In genomic region chr1:7136166-7136953, GRCh38 we compare ENCODE assay signal across 18 cellular contexts.
DNase-seq lines count a peak whose midpoint lies in the region; ATAC-seq and TF ChIP-seq lines count a peak whose summit lies in the region.
"Had no signal": no experiment of that assay in that cellular context is flagged by ENCODE, and none has a peak within 500 bp of the region (broad histone marks: within the 10 kb centered on the region; RNA-seq: fewer than 3 reads in every experiment).

No MANE protein-coding gene starts in this region.

- peaks cover 16% of the 10 kb centered on the region for H3K27me3 ChIP-seq in IMR-90 (ENCODE audit: control insufficient read depth, insufficient read depth, low read length)
- H3K27me3 ChIP-seq in SK-N-SH (ENCODE audit: insufficient read depth), result no peaks in the 10 kb centered on the region

- no peak overlapping the region for H2BK120ac ChIP-seq in IMR-90 (ENCODE audit: low read depth, low read length)

- TF ChIP-seq POLR2A in IMR-90 (IDR thresholded peaks at IDR 0.05; ENCODE audit: low read depth, low read length), result no peak

- TF ChIP-seq CTCF in IMR-90 (conservative IDR thresholded peaks at IDR 0.05; ENCODE audit: low read depth, low read length), result no peak
- TF ChIP-seq CTCF in SK-N-SH (IDR thresholded peaks at IDR 0.05), result no peak
- TF ChIP-seq CTCF in progenitor cell of endocrine pancreas (IDR thresholded peaks at IDR 0.05; ENCODE audit: unreplicated experiment), result no peak

- no peak overlapping the region for H2BK20ac ChIP-seq in IMR-90 (ENCODE audit: low read depth, low read length)

- dilution Hi-C loops in IMR-90 (cut with HindIII; ENCODE audit: low sequenced_read_pairs, unreplicated experiment), result no loop called here

- H3K23ac ChIP-seq in IMR-90 (ENCODE audit: low read depth, low read length), result no peak overlapping the region

- H4K20me1 ChIP-seq in IMR-90 (ENCODE audit: insufficient read depth, low read length) (no peaks in the 10 kb centered on the region), SK-N-SH (ENCODE audit: insufficient read depth) (no peaks in the 10 kb centered on the region)

- H3K9me3 Mint-ChIP-seq in progenitor cell of endocrine pancreas (ENCODE audit: low read depth), result no peaks in the 10 kb centered on the region
- no peaks in the 10 kb centered on the region for H3K9me3 Mint-ChIP-seq in activated naive CD8-positive, alpha-beta T cell treated with anti-CD3 and anti-CD28 coated beads, Interleukin-2, amount 50 U/mL, for 24 hours

- H3K36me3 ChIP-seq in IMR-90 (ENCODE audit: control insufficient read depth, insufficient read depth, low read length), result no peaks in the 10 kb centered on the region
- H3K36me3 ChIP-seq in SK-N-SH (replicated peaks in 1 of 2; ENCODE audit: control insufficient read depth in 1 of 2, insufficient read depth in 2 of 2, low read length in 1 of 2), result no peaks in the 10 kb centered on the region

- peak; percentile 33 for DNase-seq in DMS79 treated with DMSO at 0.1 percent for 48 hours (lab: John Stamatoyannopoulos, UW)
- DNase-seq in DMS79 (lab: John Stamatoyannopoulos, UW), result no peak
- peak; percentile 27 for DNase-seq in IMR-90
- DNase-seq in SK-N-SH, result no peak
- peak; percentile 26 for DNase-seq in left kidney (ENCODE audit: low read depth, low spot score)
- DNase-seq in progenitor cell of endocrine pancreas (ENCODE audit: low spot score, unreplicated experiment), result no peak
- DNase-seq in activated naive CD8-positive, alpha-beta T cell treated with anti-CD3 and anti-CD28 coated beads, Interleukin-2, amount 50 U/mL, for 24 hours, result no peak
- no peak for DNase-seq in NCI-H2029 treated with DMSO at 0.1 percent for 48 hours (lab: John Stamatoyannopoulos, UW)
- DNase-seq: Calu3; CD4-positive, alpha-beta memory T cell; DMS53; Karpas-422; NCI-H1930; NCI-H524 had no signal

- H4K91ac ChIP-seq in IMR-90 (ENCODE audit: insufficient read depth, low read depth, low read length), result no peak overlapping the region

- H3K27me3 Mint-ChIP-seq in progenitor cell of endocrine pancreas, result peaks cover 19% of the 10 kb centered on the region
- peaks cover 23% of the 10 kb centered on the region for H3K27me3 Mint-ChIP-seq in activated naive CD8-positive, alpha-beta T cell treated with anti-CD3 and anti-CD28 coated beads, Interleukin-2, amount 50 U/mL, for 24 hours

- no peaks in the 10 kb centered on the region for H3K9me2 ChIP-seq in SK-N-SH

- 47% methylated on average over 8 of the region's 8 CpGs; no CpG with 5 or more reads in 1 of the 2 experiments for WGBS in IMR-90 (ENCODE audit: extremely low coverage in 2 of 2, insufficient read length in 1 of 2), 2 experiments
- 63% methylated on average over 8 of the region's 8 CpGs for WGBS in SK-N-SH (ENCODE audit: low lambda C conversion rate)

- no peak overlapping the region for H3K18ac ChIP-seq in IMR-90 (ENCODE audit: low read depth, low read length)

- no peak overlapping the region for H3K27ac Mint-ChIP-seq in progenitor cell of endocrine pancreas
- no peak overlapping the region for H3K27ac Mint-ChIP-seq in activated naive CD8-positive, alpha-beta T cell treated with anti-CD3 and anti-CD28 coated beads, Interleukin-2, amount 50 U/mL, for 24 hours
- H3K27ac Mint-ChIP-seq: CD4-positive, alpha-beta memory T cell had no signal

- H2AK5ac ChIP-seq in IMR-90 (ENCODE audit: low read depth, low read length), result no peak overlapping the region

- H3K9ac ChIP-seq in IMR-90 (ENCODE audit: low read depth, low read length), result no peak overlapping the region
- no peak overlapping the region for H3K9ac ChIP-seq in SK-N-SH

- no peak overlapping the region for H2AK9ac ChIP-seq in IMR-90 (replicated peaks; ENCODE audit: low read depth, low read length, poor library complexity)

- H3K14ac ChIP-seq in IMR-90 (replicated peaks; ENCODE audit: low read depth, low read length), result no peak overlapping the region

- H3K4me2 ChIP-seq in IMR-90 (ENCODE audit: low read depth, low read length) (no peak overlapping the region), SK-N-SH (peak overlapping the region; percentile 33; the same call in 1 of the 2 replicates)

- H3K4ac ChIP-seq in IMR-90 (ENCODE audit: low read depth, low read length), result no peak overlapping the region

- H3K36me3 Mint-ChIP-seq in progenitor cell of endocrine pancreas (ENCODE audit: insufficient read depth), result no peaks in the 10 kb centered on the region
- no peaks in the 10 kb centered on the region for H3K36me3 Mint-ChIP-seq in activated naive CD8-positive, alpha-beta T cell treated with anti-CD3 and anti-CD28 coated beads, Interleukin-2, amount 50 U/mL, for 24 hours (ENCODE audit: low read depth)
- H3K36me3 Mint-ChIP-seq: CD4-positive, alpha-beta memory T cell had no signal

- no peak overlapping the region for H3K27ac ChIP-seq in IMR-90 (ENCODE audit: insufficient read depth, low read length)
- H3K27ac ChIP-seq in SK-N-SH (ENCODE audit: low read depth in 2 of 2, low read length in 1 of 2), result peak overlapping the region in 1 of 2 experiments; percentile 20; a peak in 1 of 4 replicates
- H3K27ac ChIP-seq: 22Rv1, SK-N-MC had no signal

- intact Hi-C loops in IMR-90 (cut with micrococcal nuclease), result no loop called here

- peaks cover 3% of the 10 kb centered on the region for H3F3A ChIP-seq in SK-N-SH (replicated peaks; ENCODE audit: insufficient read depth)

- no peak for TF ChIP-seq RAD21 in IMR-90 (IDR thresholded peaks at IDR 0.05; ENCODE audit: low read length)
- TF ChIP-seq RAD21 in SK-N-SH (IDR thresholded peaks at IDR 0.05; ENCODE audit: low read length), result no peak

- no TSS peak for BruUV-seq in IMR-90 (replicated peaks; lab: Mats Ljungman, UMichigan)

- no peak overlapping the region for H3K4me3 Mint-ChIP-seq in progenitor cell of endocrine pancreas (ENCODE audit: low read depth)
- H3K4me3 Mint-ChIP-seq in activated naive CD8-positive, alpha-beta T cell treated with anti-CD3 and anti-CD28 coated beads, Interleukin-2, amount 50 U/mL, for 24 hours, result no peak overlapping the region
- H3K4me3 Mint-ChIP-seq: CD4-positive, alpha-beta memory T cell had no signal

- no peaks in the 10 kb centered on the region for H3K4me1 Mint-ChIP-seq in progenitor cell of endocrine pancreas (ENCODE audit: low read depth)
- H3K4me1 Mint-ChIP-seq in activated naive CD8-positive, alpha-beta T cell treated with anti-CD3 and anti-CD28 coated beads, Interleukin-2, amount 50 U/mL, for 24 hours, result no peaks in the 10 kb centered on the region
- H3K4me1 Mint-ChIP-seq: CD4-positive, alpha-beta memory T cell had no signal

- H2AFZ ChIP-seq in IMR-90 (replicated peaks; ENCODE audit: low read length, poor library complexity), result no peak overlapping the region
- H2AFZ ChIP-seq in SK-N-SH (ENCODE audit: low read depth), result 0 out of 2 replicates have a peak overlapping the region, but pooled peaks have one; percentile 46

- ATAC-seq in IMR-90 (ENCODE audit: low read depth), result no peak
- ATAC-seq in activated naive CD8-positive, alpha-beta T cell treated with anti-CD3 and anti-CD28 coated beads, Interleukin-2, amount 50 U/mL, for 24 hours, result no peak
- ATAC-seq: GM12878, Right ventricle myocardium inferior had no signal

- H3K9me1 ChIP-seq in IMR-90 (ENCODE audit: insufficient read depth, low read length), result no peaks in the 10 kb centered on the region

- POLR2A ChIA-PET in IMR-90 (lab: Charles Lee; ENCODE audit: unreplicated experiment), result no interaction called here
- POLR2A ChIA-PET in SK-N-SH (lab: Yijun Ruan, JAX), result no interaction called here

- CTCF ChIA-PET in IMR-90 (lab: Yijun Ruan, JAX), result no interaction called here
- CTCF ChIA-PET in SK-N-SH (lab: Yijun Ruan, JAX), result no interaction called here

- no peak for TF ChIP-seq EP300 in SK-N-SH (IDR thresholded peaks at IDR 0.05; ENCODE audit: borderline replicate concordance in 1 of 2, low read depth in 1 of 2, low read length in 1 of 2)

- H3K9me3 ChIP-seq in IMR-90 (ENCODE audit: control insufficient read depth, insufficient read depth, low read length) (no peaks in the 10 kb centered on the region), SK-N-SH (no peaks in the 10 kb centered on the region)

- no peak overlapping the region for H4K5ac ChIP-seq in IMR-90 (ENCODE audit: low read depth, low read length)

- no peaks in the 10 kb centered on the region for H3K79me2 ChIP-seq in SK-N-SH (ENCODE audit: insufficient read depth)

- no peak overlapping the region for H2BK15ac ChIP-seq in IMR-90 (ENCODE audit: low read depth, low read length)

- H4K8ac ChIP-seq in IMR-90 (ENCODE audit: low read depth in 2 of 2, low read length in 2 of 2), result no peak overlapping the region

- H3K4me1 ChIP-seq in IMR-90 (ENCODE audit: control insufficient read depth, insufficient read depth, low read length), result no peaks in the 10 kb centered on the region
- no peaks in the 10 kb centered on the region for H3K4me1 ChIP-seq in SK-N-SH (ENCODE audit: control insufficient read depth in 1 of 2, insufficient read depth in 2 of 2, low read depth in 1 of 2, low read length in 1 of 2)

- H2BK5ac ChIP-seq in IMR-90 (ENCODE audit: low read depth, low read length, poor library complexity, severe bottlenecking), result no peak overlapping the region

- no peaks in the 10 kb centered on the region for H3K79me1 ChIP-seq in IMR-90 (ENCODE audit: low read depth in 1 of 2, low read length in 2 of 2)

- no peak overlapping the region for H3K56ac ChIP-seq in IMR-90 (ENCODE audit: extremely low read depth, insufficient read depth, low read length)

- in situ Hi-C loops in IMR-90 (cut with MboI; ENCODE audit: low sequenced_read_pairs), result no loop called here

- H3K4me3 ChIP-seq in IMR-90 (ENCODE audit: insufficient read depth, low read depth, low read length) (no peak overlapping the region), SK-N-SH (ENCODE audit: low read depth in 2 of 2, low read length in 1 of 2) (no peak overlapping the region)
- H3K4me3 ChIP-seq: GM12878, SK-N-MC had no signal

TF ChIP-seq in IMR-90, 13 proteins besides CTCF, POLR2A, EP300 and RAD21 (continues in another document):
- TF ChIP-seq CHD1 (IDR thresholded peaks at IDR 0.05; ENCODE audit: low read depth, low read length) (no peak), MAZ (IDR thresholded peaks at IDR 0.05; ENCODE audit: borderline replicate concordance, low read depth, low read length) (no peak), MXI1 (IDR thresholded peaks at IDR 0.05; ENCODE audit: borderline replicate concordance, low read depth, low read length) (no peak), SMC3 (IDR thresholded peaks at IDR 0.05; ENCODE audit: low read depth, low read length) (no peak), RFX5 (IDR thresholded peaks at IDR 0.05; ENCODE audit: low read depth, low read length) (no peak), MAFK (IDR thresholded peaks at IDR 0.05; ENCODE audit: low read depth, low read length) (no peak), CEBPB (IDR thresholded peaks at IDR 0.05; ENCODE audit: low read depth, low read length) (no peak)

TF ChIP-seq in SK-N-SH, 30 proteins besides CTCF, POLR2A, EP300 and RAD21:
- TF ChIP-seq NFIC (IDR thresholded peaks at IDR 0.05; ENCODE audit: borderline replicate concordance) (peak; percentile 41), MEF2A (IDR thresholded peaks at IDR 0.05; ENCODE audit: borderline replicate concordance, low read depth) (no peak)
TF ChIP-seq in SK-N-SH: peak in this region for 1.

Comparison
In these comparisons a context has a peak if more than half of its experiments do, and no peak if none do; other contexts are left out.
1. DNase-seq: peak in DMS79 treated with DMSO at 0.1 percent for 48 hours (single experiment), IMR-90 (single experiment) and left kidney (single experiment); none in DMS79 (single experiment), SK-N-SH (single experiment), progenitor cell of endocrine pancreas (single experiment), activated naive CD8-positive, alpha-beta T cell treated with anti-CD3 and anti-CD28 coated beads, Interleukin-2, amount 50 U/mL, for 24 hours (single experiment) and NCI-H2029 treated with DMSO at 0.1 percent for 48 hours (single experiment).